Comparison of ENCODE assay signal across 10 cellular contexts in genomic region chr3:171480526-171480925, GRCh38. TPM values are rescaled to one million over a fixed set of nuclear protein-coding genes. Genes with fewer than 3 reads are reported as not detected.
DNase-seq lines count a peak whose midpoint lies in the region; ATAC-seq and TF ChIP-seq lines count a peak whose summit lies in the region.
"Had no signal": no experiment of that assay in that cellular context is flagged by ENCODE, and none has a peak within 500 bp of the region (broad histone marks: within the 10 kb centered on the region; RNA-seq: fewer than 3 reads in every experiment).

No MANE protein-coding gene starts in this region.

- intact Hi-C loops in posterior cingulate gyrus (cut with DNase I) = no loop called here

- no peaks in the 10 kb centered on the region for H3K4me1 ChIP-seq in BE2C

- H3K4me1 Mint-ChIP-seq in activated naive CD8-positive, alpha-beta T cell (ENCODE audit: low read depth) = peaks cover 15% of the 10 kb centered on the region

- ATAC-seq in GM19452 (IDR thresholded peaks at IDR 0.05; ENCODE audit: unreplicated experiment) (peak; percentile 79), HG03095 (IDR thresholded peaks at IDR 0.05; ENCODE audit: unreplicated experiment) (peak; percentile 85)

- no peak overlapping the region for H3K4me3 ChIP-seq in BE2C (ENCODE audit: low read depth, low read length)
- H3K4me3 ChIP-seq: cardiac muscle cell had no signal

- no peak for TF ChIP-seq CTCF in GM10266 (IDR thresholded peaks at IDR 0.05; ENCODE audit: control insufficient read depth, insufficient read depth, low read depth, missing control alignments)
- no peak for TF ChIP-seq CTCF in BE2C (IDR thresholded peaks at IDR 0.05; ENCODE audit: low read depth, low read length)

- H3K27me3 ChIP-seq in BE2C = no peaks in the 10 kb centered on the region
- H3K27me3 ChIP-seq: cardiac muscle cell had no signal

- DNase-seq in GM10266 (ENCODE audit: extremely low spot score) (peak; percentile 64), posterior cingulate gyrus (no peak), NCI-H774 (lab: John Stamatoyannopoulos, UW) (no peak), BE2C (no peak), NCI-H2081 (lab: John Stamatoyannopoulos, UW) (no peak)
- DNase-seq: HFFc6 had no signal

- H3K9me3 Mint-ChIP-seq in activated naive CD8-positive, alpha-beta T cell (ENCODE audit: low read depth) = no peaks in the 10 kb centered on the region
- H3K9me3 Mint-ChIP-seq: HFFc6 had no signal

- H3K27ac Mint-ChIP-seq in activated naive CD8-positive, alpha-beta T cell = peak overlapping the region; percentile 56
- H3K27ac Mint-ChIP-seq: HFFc6 had no signal

- peak overlapping the region; percentile 42 for H3K4me3 Mint-ChIP-seq in activated naive CD8-positive, alpha-beta T cell
- H3K4me3 Mint-ChIP-seq: HFFc6 had no signal

- H3K9me3 ChIP-seq in BE2C = no peaks in the 10 kb centered on the region

- H3K27me3 Mint-ChIP-seq in activated naive CD8-positive, alpha-beta T cell = no peaks in the 10 kb centered on the region

- H3K36me3 ChIP-seq in BE2C = no peaks in the 10 kb centered on the region
- H3K36me3 ChIP-seq: cardiac muscle cell had no signal

- no peaks in the 10 kb centered on the region for H3K36me3 Mint-ChIP-seq in activated naive CD8-positive, alpha-beta T cell

RNA-seq across cellular contexts. Expression of gene TNIK, which starts 20.3 kb away (rescaled TPM):
- 25.4 TPM for polyA plus RNA-seq in BE2C (2012; ENCODE audit: insufficient read depth, insufficient read length, low read depth)
